ENCODE assay signal across 14 cellular contexts in genomic region chr21:43794311-43794710, GRCh38. TPM values are rescaled to one million over a fixed set of nuclear protein-coding genes. Genes with fewer than 3 reads are reported as not detected.
DNase-seq lines count a peak whose midpoint lies in the region; ATAC-seq and TF ChIP-seq lines count a peak whose summit lies in the region.
"Had no signal": no experiment of that assay in that cellular context is flagged by ENCODE, and none has a peak within 500 bp of the region (broad histone marks: within the 10 kb centered on the region; RNA-seq: fewer than 3 reads in every experiment).

No MANE protein-coding gene starts in this region.

- H3K23ac ChIP-seq in neuronal stem cell (ENCODE audit: low read depth, low read length, poor library complexity) = no peak overlapping the region

- H2BK120ac ChIP-seq in neuronal stem cell (ENCODE audit: low read depth, low read length) = no peak overlapping the region

- H4K91ac ChIP-seq in neuronal stem cell (ENCODE audit: low read depth, low read length, poor library complexity) = no peak overlapping the region

- H3K4me1 Mint-ChIP-seq in chondrocyte (ENCODE audit: low read depth) = peaks cover 17% of the 10 kb centered on the region

- no peaks in the 10 kb centered on the region for H3K27me3 ChIP-seq in right cardiac atrium (ENCODE audit: control insufficient read depth, insufficient read depth)
- H3K27me3 ChIP-seq in left ventricle myocardium inferior (ENCODE audit: low read depth) = no peaks in the 10 kb centered on the region
- peaks cover 0 to 2% (median 0%) of the 10 kb centered on the region in 3 experiments for H3K27me3 ChIP-seq in neuronal stem cell (ENCODE audit: control insufficient read depth in 3 of 3, insufficient read depth in 3 of 3, low read depth in 1 of 3, low read length in 3 of 3)
- no peaks in the 10 kb centered on the region for H3K27me3 ChIP-seq in hepatocyte

- H3K27ac Mint-ChIP-seq in chondrocyte (ENCODE audit: unreplicated experiment) = no peak overlapping the region
- H3K27ac Mint-ChIP-seq: CD4-positive, alpha-beta T cell had no signal

- H4K20me1 ChIP-seq in hepatocyte (ENCODE audit: insufficient read depth, poor library complexity, severe bottlenecking) = no peaks in the 10 kb centered on the region

- H3K4me3 Mint-ChIP-seq in chondrocyte (ENCODE audit: unreplicated experiment) = no peak overlapping the region
- H3K4me3 Mint-ChIP-seq: CD4-positive, alpha-beta T cell had no signal

- no peak overlapping the region for H2BK5ac ChIP-seq in neuronal stem cell (ENCODE audit: low read length)

- peak overlapping the region; percentile 50 for H3K9ac ChIP-seq in neuronal stem cell (ENCODE audit: low read depth, low read length, poor library complexity)

- H3K79me2 ChIP-seq in hepatocyte = peaks cover 32% of the 10 kb centered on the region

- H3K27ac ChIP-seq in right cardiac atrium (ENCODE audit: low read length) (no peak overlapping the region), left ventricle myocardium inferior (replicated peaks) (no peak overlapping the region), neuronal stem cell (replicated peaks; ENCODE audit: low read length) (no peak overlapping the region), hepatocyte (no peak overlapping the region)
- H3K27ac ChIP-seq: C4-2B had no signal

- intact Hi-C loops in right cardiac atrium (cut with DNase I) (loop anchor here in 1 of 4 donors (10.0 kb wide), 1 partner anchor 150 kb away; no protein-coding TSS in a partner anchor), left ventricle myocardium inferior (cut with micrococcal nuclease) (no loop called here)

- peaks cover 78% of the 10 kb centered on the region for H3K36me3 ChIP-seq in left ventricle myocardium inferior
- H3K36me3 ChIP-seq in neuronal stem cell (replicated peaks in 1 of 2; ENCODE audit: control insufficient read depth in 2 of 2, insufficient read depth in 2 of 2, low read length in 2 of 2) = peaks cover 67 to 89% of the 10 kb centered on the region in 2 donors
- H3K36me3 ChIP-seq in hepatocyte (replicated peaks; ENCODE audit: insufficient read depth, low read depth) = no peaks in the 10 kb centered on the region

- ATAC-seq in right cardiac atrium (no peak), HG03025 (IDR thresholded peaks at IDR 0.05; ENCODE audit: low FRiP score, unreplicated experiment) (no peak)

- H3K4me2 ChIP-seq in neuronal stem cell (ENCODE audit: insufficient read depth, low read length, poor library complexity, severe bottlenecking) = no peak overlapping the region
- no peak overlapping the region for H3K4me2 ChIP-seq in hepatocyte

- no peak overlapping the region for H2BK15ac ChIP-seq in neuronal stem cell (ENCODE audit: low read length)

- no peak overlapping the region for H2BK12ac ChIP-seq in neuronal stem cell (ENCODE audit: low read length)

- no peak overlapping the region for H2AK5ac ChIP-seq in neuronal stem cell (ENCODE audit: low read depth, low read length)

- 95% methylated on average over 12 of the region's 12 CpGs for WGBS in right cardiac atrium
- no CpG with 5 or more reads among the region's 12 CpGs for WGBS in neuronal stem cell (ENCODE audit: extremely low coverage in 2 of 2, insufficient read length in 2 of 2, insufficient replicate concordance in 1 of 2), 2 donors
- 90% methylated on average over 12 of the region's 12 CpGs for WGBS in hepatocyte (ENCODE audit: low lambda C conversion rate, missing lambda C conversion rate)

- H3K9me3 ChIP-seq in right cardiac atrium (ENCODE audit: control insufficient read depth, low read length) (no peaks in the 10 kb centered on the region), left ventricle myocardium inferior (replicated peaks) (no peaks in the 10 kb centered on the region), neuronal stem cell (replicated peaks in 1 of 2; ENCODE audit: control insufficient read depth in 2 of 2, insufficient read depth in 1 of 2, low read depth in 1 of 2, low read length in 2 of 2) (peaks cover 0 to 2% of the 10 kb centered on the region in 2 donors), hepatocyte (ENCODE audit: low read depth) (no peaks in the 10 kb centered on the region)
- H3K9me3 ChIP-seq: Caco-2, HAP-1 had no signal

- H3K4me3 ChIP-seq in right cardiac atrium (ENCODE audit: low read length) (no peak overlapping the region), left ventricle myocardium inferior (no peak overlapping the region), neuronal stem cell (ENCODE audit: low read length in 2 of 2) (no peak overlapping the region), hepatocyte (no peak overlapping the region)
- H3K4me3 ChIP-seq: HAP-1 had no signal

- no peak overlapping the region for H4K8ac ChIP-seq in neuronal stem cell (ENCODE audit: low read depth, low read length)

- H3K79me1 ChIP-seq in neuronal stem cell (ENCODE audit: low read depth, low read length) = peaks cover 25% of the 10 kb centered on the region

- no peak overlapping the region for H2AFZ ChIP-seq in neuronal stem cell (ENCODE audit: low read length)
- H2AFZ ChIP-seq in hepatocyte = no peak overlapping the region

- no peak overlapping the region for H3K18ac ChIP-seq in neuronal stem cell (ENCODE audit: low read length)

- DNase-seq in right cardiac atrium (peak in 2 of 3 donors; percentile 32 to 48), left ventricle myocardium inferior (no peak), chondrocyte (ENCODE audit: low spot score) (peak; percentile 91), neuronal stem cell (ENCODE audit: low spot score) (no peak), NCI-H345 treated with DMSO at 0.1 percent for 48 hours (lab: John Stamatoyannopoulos, UW; ENCODE audit: unreplicated experiment) (no peak), hepatocyte (ENCODE audit: low spot score) (no peak)
- DNase-seq: ACHN; Caco-2; CD4-positive, alpha-beta T cell had no signal

- no peak for TF ChIP-seq CTCF in left ventricle myocardium inferior (IDR thresholded peaks at IDR 0.05; ENCODE audit: borderline replicate concordance)
- no peak for TF ChIP-seq CTCF in chondrocyte (IDR thresholded peaks at IDR 0.05)
- no peak for TF ChIP-seq CTCF in hepatocyte (IDR thresholded peaks at IDR 0.05; ENCODE audit: poor library complexity)

- H3K14ac ChIP-seq in neuronal stem cell (ENCODE audit: low read length) = no peak overlapping the region

- H3K36me3 Mint-ChIP-seq in chondrocyte (ENCODE audit: low read depth) = peaks cover 31% of the 10 kb centered on the region

- H3K9me2 ChIP-seq in hepatocyte (replicated peaks; ENCODE audit: insufficient read depth) = no peaks in the 10 kb centered on the region

- H3K9me3 Mint-ChIP-seq in chondrocyte (ENCODE audit: low read depth) = no peaks in the 10 kb centered on the region
- H3K9me3 Mint-ChIP-seq: CD4-positive, alpha-beta T cell; IgD-negative memory B cell had no signal

- no peak overlapping the region for H3K4ac ChIP-seq in neuronal stem cell (ENCODE audit: low read length)

- H3K4me1 ChIP-seq in right cardiac atrium (ENCODE audit: control insufficient read depth, insufficient read depth, low read length) (no peaks in the 10 kb centered on the region), left ventricle myocardium inferior (peaks cover 18% of the 10 kb centered on the region), neuronal stem cell (ENCODE audit: control insufficient read depth in 2 of 2, insufficient read depth in 1 of 2, low read depth in 1 of 2, low read length in 2 of 2) (peaks cover 4 to 9% of the 10 kb centered on the region in 2 donors), hepatocyte (ENCODE audit: insufficient read depth) (peaks cover 5% of the 10 kb centered on the region)
- H3K4me1 ChIP-seq: Caco-2 had no signal

- no peaks in the 10 kb centered on the region for H3K27me3 Mint-ChIP-seq in chondrocyte (ENCODE audit: low read depth)
- H3K27me3 Mint-ChIP-seq: CD4-positive, alpha-beta T cell; IgD-negative memory B cell had no signal

TF ChIP-seq in PFSK-1, 5 proteins besides CTCF, POLR2A, EP300 and RAD21:
- TF ChIP-seq POLR2AphosphoS5 (IDR thresholded peaks at IDR 0.05; ENCODE audit: low read depth, low read length) = peak; percentile 24; the same call in 1 of the 2 replicates
- no peak for TF ChIP-seq SIN3A (IDR thresholded peaks at IDR 0.05; ENCODE audit: borderline replicate concordance, insufficient read depth, low read length)

RNA-seq across cellular contexts. Expression of gene RRP1, which starts 4.9 kb away (rescaled TPM):
- 10 to 100 TPM in 3 of 4 donors, 1 to 10 TPM in 1; 9.6 to 12.9 (median 11.1) TPM for total RNA-seq in right cardiac atrium
- polyA plus RNA-seq in right cardiac atrium = 7.2 TPM
- 8.5 TPM for total RNA-seq in left ventricle myocardium inferior
- polyA plus RNA-seq in PFSK-1 (2012; ENCODE audit: insufficient read length, low read depth) = 131 TPM
- total RNA-seq in chondrocyte = 18.4 to 19.6 TPM (median 19.2 TPM) in 3 replicates
- 18.5 TPM for polyA plus RNA-seq in neuronal stem cell (2013, experiment 1 of 2)
- polyA plus RNA-seq in neuronal stem cell (2013, experiment 2 of 2) = 19.3 TPM
- total RNA-seq in hepatocyte = 20.8 and 24.1 TPM in 2 replicates
- polyA plus RNA-seq in hepatocyte = 32.0 and 40.9 TPM in 2 replicates

RNA-seq across cellular contexts. Expression of gene CSTB, which starts 18.2 kb away (rescaled TPM):
- total RNA-seq in right cardiac atrium = 10 to 100 TPM; 28.6 to 36.2 (median 31.8) TPM
- polyA plus RNA-seq in right cardiac atrium = 57.5 TPM
- 40.6 TPM for total RNA-seq in left ventricle myocardium inferior
- polyA plus RNA-seq in PFSK-1 (2012; ENCODE audit: insufficient read length, low read depth) = 112 TPM
- 56.5 to 63.6 TPM (median 57.2 TPM) in 3 replicates for total RNA-seq in chondrocyte
- 86.0 TPM for polyA plus RNA-seq in neuronal stem cell (2013, experiment 1 of 2)
- 88.8 TPM for polyA plus RNA-seq in neuronal stem cell (2013, experiment 2 of 2)
- 24.1 and 30.4 TPM in 2 replicates for total RNA-seq in hepatocyte
- 116 and 120 TPM in 2 replicates for polyA plus RNA-seq in hepatocyte

Comparison
In these comparisons a context has a peak if more than half of its experiments do, and no peak if none do; other contexts are left out.
1. DNase-seq: peak in right cardiac atrium (2 of 3) and chondrocyte (single experiment); none in left ventricle myocardium inferior (single experiment), neuronal stem cell (single experiment), NCI-H345 treated with DMSO at 0.1 percent for 48 hours (single experiment) and hepatocyte (single experiment).